ENCODE assay signal across 24 cellular contexts in the genomic region with DNA sequence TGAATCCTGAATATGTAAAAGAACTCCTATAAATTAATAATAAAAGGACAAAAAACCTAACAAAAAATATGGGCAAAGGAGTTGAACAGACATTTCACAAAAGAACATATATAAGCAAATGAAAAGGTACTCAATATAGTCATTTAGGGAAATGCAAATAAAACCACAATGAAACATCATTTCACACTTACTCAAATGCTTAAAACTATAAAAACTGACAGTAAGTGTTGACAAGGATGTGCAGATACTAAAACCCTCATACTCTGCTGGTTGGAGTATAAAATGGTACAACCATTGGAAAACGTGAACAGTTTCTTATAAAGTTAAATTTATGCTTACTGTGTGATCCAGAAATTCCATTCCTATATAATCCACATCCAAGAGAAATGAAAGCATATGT.
"Had no signal": no experiment of that assay in that cellular context is flagged by ENCODE, and none has a peak within 500 bp of the region (broad histone marks: within the 10 kb centered on the region; RNA-seq: fewer than 3 reads in every experiment).

No MANE protein-coding gene starts in this region.

- DNase-seq: dermis blood vessel endothelial cell; effector memory CD4-positive, alpha-beta T cell; foreskin keratinocyte; heart left ventricle; kidney; natural killer cell; occipital lobe; ovary; posterior cingulate gyrus; psoas muscle; right cardiac atrium; sigmoid colon; stimulated activated CD4-positive, alpha-beta T cell treated with anti-CD3 and anti-CD28 coated beads, Interleukin-2, amount 100 ng/mL, for 24 hours; stimulated activated CD4-positive, alpha-beta T cell treated with anti-CD3 and anti-CD28 coated beads, Interleukin-4, amount 100 ng/mL, for 4 hours; stimulated activated naive B cell treated with anti-CD40 and anti-IgM and Interleukin-4, amounts not matched to agents 10 μg/mL and 1 μg/mL and 100 μg/mL, for 72 hours; stomach; thyroid gland; trophoblast cell had no signal

- H2AFZ ChIP-seq: hepatocyte had no signal

- ATAC-seq: foreskin keratinocyte; gastroesophageal sphincter; heart left ventricle; left lobe of liver; natural killer cell; psoas muscle; right cardiac atrium; stimulated activated naive B cell treated with anti-CD40 and anti-IgM and Interleukin-4, amounts not matched to agents 10 μg/mL and 1 μg/mL and 100 μg/mL, for 72 hours had no signal

- H3K4me1 ChIP-seq: esophagus muscularis mucosa, foreskin keratinocyte, gastroesophageal sphincter, heart left ventricle, psoas muscle, sigmoid colon, stomach, thyroid gland had no signal

- H3K4me3 ChIP-seq: esophagus muscularis mucosa, gastroesophageal sphincter, heart left ventricle, hepatocyte, lung, ovary, psoas muscle, sigmoid colon, stomach, thyroid gland had no signal

- H3K9me3 Mint-ChIP-seq: natural killer cell had no signal

- H3K27ac ChIP-seq: esophagus muscularis mucosa, foreskin keratinocyte, gastroesophageal sphincter, heart left ventricle, hepatocyte, ovary, psoas muscle, sigmoid colon, stomach, thyroid gland had no signal

- H3K36me3 Mint-ChIP-seq: memory B cell; natural killer cell; stimulated activated naive B cell treated with anti-CD40 and anti-IgM and Interleukin-4, amounts not matched to agents 10 μg/mL and 1 μg/mL and 100 μg/mL, for 72 hours had no signal

- H3K27me3 ChIP-seq: esophagus muscularis mucosa, foreskin keratinocyte, gastroesophageal sphincter, heart left ventricle, hepatocyte, ovary, sigmoid colon, stomach, thyroid gland had no signal

- H3K36me3 ChIP-seq: esophagus muscularis mucosa, gastroesophageal sphincter, heart left ventricle, ovary, sigmoid colon, stomach, thyroid gland had no signal

- H3K79me2 ChIP-seq: hepatocyte had no signal

- H3K27ac Mint-ChIP-seq: memory B cell; natural killer cell; stimulated activated naive B cell treated with anti-CD40 and anti-IgM and Interleukin-4, amounts not matched to agents 10 μg/mL and 1 μg/mL and 100 μg/mL, for 72 hours had no signal

- H3K9me3 ChIP-seq: ovary, psoas muscle, sigmoid colon, thyroid gland had no signal

- H3K4me2 ChIP-seq: hepatocyte had no signal
